ENCODE assay signal across 8 cellular contexts in genomic region chr11:63906585-63906984, GRCh38. TPM values are rescaled to one million over a fixed set of nuclear protein-coding genes. Genes with fewer than 3 reads are reported as not detected.
DNase-seq lines count a peak whose midpoint lies in the region; ATAC-seq lines count a peak whose summit lies in the region.

No MANE protein-coding gene starts in this region.

- H3K27ac Mint-ChIP-seq in memory B cell, result no peak overlapping the region

- no peaks in the 10 kb centered on the region for H3K27me3 Mint-ChIP-seq in memory B cell

- peaks cover 2% of the 10 kb centered on the region for H3K4me1 Mint-ChIP-seq in memory B cell

- ATAC-seq in memory B cell (ENCODE audit: low read depth) (peak; percentile 56), GM18520 (IDR thresholded peaks at IDR 0.05; ENCODE audit: unreplicated experiment) (no peak), esophagus mucosa (no peak), GM18519 (IDR thresholded peaks at IDR 0.05; ENCODE audit: low FRiP score, unreplicated experiment) (no peak)

- H3K9me3 Mint-ChIP-seq in memory B cell, result no peaks in the 10 kb centered on the region

- peak; percentile 42 for DNase-seq in CD1c-positive myeloid dendritic cell (ENCODE audit: extremely low spot score)
- peak; percentile 50 for DNase-seq in NCI-H69 (lab: John Stamatoyannopoulos, UW)
- peak; percentile 81 for DNase-seq in activated effector memory CD4-positive, alpha-beta T cell treated with anti-CD3 and anti-CD28 coated beads, Interleukin-2, amount 50 U/mL, for 16 hours
- no peak for DNase-seq in memory B cell (ENCODE audit: low spot score in 2 of 2)
- DNase-seq in DMS153 (lab: John Stamatoyannopoulos, UW), result no peak

- H3K4me3 Mint-ChIP-seq in memory B cell, result no peak overlapping the region

- H3K36me3 Mint-ChIP-seq in memory B cell, result peaks cover 41% of the 10 kb centered on the region

RNA-seq across cellular contexts. Expression of gene RCOR2, which starts 10.4 kb away (rescaled TPM):
- total RNA-seq in esophagus mucosa, result 0.16 TPM

RNA-seq across cellular contexts. Expression of gene NAA40, which starts 32.2 kb away (rescaled TPM):
- total RNA-seq in esophagus mucosa, result 10.8 TPM

Comparison
In these comparisons a context has a peak if more than half of its experiments do, and no peak if none do; other contexts are left out.
1. DNase-seq: peak in CD1c-positive myeloid dendritic cell (single experiment), NCI-H69 (single experiment) and activated effector memory CD4-positive, alpha-beta T cell treated with anti-CD3 and anti-CD28 coated beads, Interleukin-2, amount 50 U/mL, for 16 hours (single experiment); none in memory B cell (0 of 2) and DMS153 (single experiment).